In genomic region chr1:184691719-184692324, GRCh38 we compare ENCODE assay signal across 8 cellular contexts.
A peak's percentile ranks its signal among the peaks of the same experiment; 100 is the strongest.
DNase-seq lines count a peak whose midpoint lies in the region; ATAC-seq and TF ChIP-seq lines count a peak whose summit lies in the region.

No MANE protein-coding gene starts in this region.

- H3K27me3 Mint-ChIP-seq in chondrocyte (ENCODE audit: low read depth): no peaks in the 10 kb centered on the region
- no peaks in the 10 kb centered on the region for H3K27me3 Mint-ChIP-seq in effector memory CD8-positive, alpha-beta T cell

- H3K9me3 Mint-ChIP-seq in chondrocyte (ENCODE audit: low read depth): no peaks in the 10 kb centered on the region
- H3K9me3 Mint-ChIP-seq in effector memory CD8-positive, alpha-beta T cell: no peaks in the 10 kb centered on the region

- ATAC-seq in Right ventricle myocardium superior (ENCODE audit: poor library complexity): peak; percentile 68
- no peak for ATAC-seq in effector memory CD8-positive, alpha-beta T cell (replicated peaks)
- ATAC-seq in HG03045 (IDR thresholded peaks at IDR 0.05; ENCODE audit: unreplicated experiment): no peak

- intact Hi-C loops in Right ventricle myocardium superior (cut with DNase I) (no loop called here), cardiac septum (cut with DNase I) (loop anchor here (10.0 kb wide), 1 partner anchor 757 kb away; no protein-coding TSS in a partner anchor)

- DNase-seq in Right ventricle myocardium superior: no peak
- DNase-seq in cardiac septum (ENCODE audit: low spot score): no peak
- DNase-seq in NCI-H2227 treated with DMSO at 0.1 percent for 48 hours (lab: John Stamatoyannopoulos, UW): peak; percentile 62
- DNase-seq in chondrocyte (ENCODE audit: low spot score): no peak
- peak; percentile 81 for DNase-seq in medulla oblongata (ENCODE audit: extremely low spot score)
- no peak for DNase-seq in effector memory CD8-positive, alpha-beta T cell
- no peak for DNase-seq in activated CD8-positive, alpha-beta memory T cell treated with anti-CD3 and anti-CD28 coated beads for 24 hours

- no peak overlapping the region for H3K4me3 Mint-ChIP-seq in chondrocyte (ENCODE audit: unreplicated experiment)
- H3K4me3 Mint-ChIP-seq in effector memory CD8-positive, alpha-beta T cell: no peak overlapping the region

- peak; percentile 96 for TF ChIP-seq CTCF in chondrocyte (IDR thresholded peaks at IDR 0.05)

- no peak overlapping the region for H3K27ac Mint-ChIP-seq in chondrocyte (ENCODE audit: unreplicated experiment)
- H3K27ac Mint-ChIP-seq in effector memory CD8-positive, alpha-beta T cell: no peak overlapping the region

- peaks cover 7% of the 10 kb centered on the region for H3K36me3 Mint-ChIP-seq in chondrocyte (ENCODE audit: low read depth)
- peaks cover 14% of the 10 kb centered on the region for H3K36me3 Mint-ChIP-seq in effector memory CD8-positive, alpha-beta T cell (ENCODE audit: insufficient read depth)

- peaks cover 7% of the 10 kb centered on the region for H3K4me1 Mint-ChIP-seq in chondrocyte (ENCODE audit: low read depth)
- H3K4me1 Mint-ChIP-seq in effector memory CD8-positive, alpha-beta T cell (ENCODE audit: low read depth in 2 of 2): peaks cover 3 to 7% of the 10 kb centered on the region in 2 donors

Comparison
In these comparisons a context has a peak if more than half of its experiments do, and no peak if none do; other contexts are left out.
1. DNase-seq: peak in NCI-H2227 treated with DMSO at 0.1 percent for 48 hours (single experiment) and medulla oblongata (single experiment); none in Right ventricle myocardium superior (single experiment), cardiac septum (single experiment), chondrocyte (single experiment), effector memory CD8-positive, alpha-beta T cell (0 of 3) and activated CD8-positive, alpha-beta memory T cell treated with anti-CD3 and anti-CD28 coated beads for 24 hours (single experiment).